Comparison of ENCODE assay signal across 16 cellular contexts in genomic region chr7:42618649-42619315, GRCh38.
"Had no signal": no experiment of that assay in that cellular context is flagged by ENCODE, and none has a peak within 500 bp of the region (broad histone marks: within the 10 kb centered on the region; RNA-seq: fewer than 3 reads in every experiment).

No MANE protein-coding gene starts in this region.

- H3K36me3 ChIP-seq: gastroesophageal sphincter, heart left ventricle, ovary, tibial artery had no signal

- ATAC-seq: activated CD4-positive, alpha-beta T cell treated with anti-CD3 and anti-CD28 coated beads for 36 hours; esophagus mucosa; gastroesophageal sphincter; heart left ventricle; naive thymus-derived CD4-positive, alpha-beta T cell; psoas muscle; right cardiac atrium; stimulated activated naive CD8-positive, alpha-beta T cell treated with anti-CD3 and anti-CD28 coated beads, Interleukin-15, Interleukin-2, amounts not matched to agents 100 U/mL and 50 U/mL, for 24 hours had no signal

- H3K4me3 ChIP-seq: gastroesophageal sphincter, heart left ventricle, ovary, psoas muscle, tibial artery had no signal

- H3K27ac ChIP-seq: heart left ventricle, ovary, psoas muscle had no signal

- H3K4me1 ChIP-seq: psoas muscle had no signal

- DNase-seq: activated CD4-positive, alpha-beta T cell treated with anti-CD3 and anti-CD28 coated beads for 36 hours; activated CD4-positive, alpha-beta T cell treated with anti-CD3 and anti-CD28 coated beads, Interleukin-2, amount 50 U/mL, for 48 hours; activated naive CD8-positive, alpha-beta T cell treated with anti-CD3 and anti-CD28 coated beads for 36 hours; amygdala; heart left ventricle; kidney glomerular epithelial cell; naive thymus-derived CD4-positive, alpha-beta T cell; ovary; psoas muscle; right cardiac atrium; stimulated activated CD4-positive, alpha-beta T cell treated with anti-CD3 and anti-CD28 coated beads, Interleukin-2, amount 100 ng/mL, for 24 hours; stimulated activated naive CD8-positive, alpha-beta T cell treated with anti-CD3 and anti-CD28 coated beads, Interleukin-15, Interleukin-2, amounts not matched to agents 100 U/mL and 50 U/mL, for 24 hours; substantia nigra; tibial artery had no signal

- H3K27me3 ChIP-seq: gastroesophageal sphincter, heart left ventricle, ovary, tibial artery had no signal

- H3K9me3 ChIP-seq: gastroesophageal sphincter, heart left ventricle, ovary, psoas muscle, tibial artery had no signal
